Comparison of ENCODE assay signal across 8 cellular contexts in the genomic region with DNA sequence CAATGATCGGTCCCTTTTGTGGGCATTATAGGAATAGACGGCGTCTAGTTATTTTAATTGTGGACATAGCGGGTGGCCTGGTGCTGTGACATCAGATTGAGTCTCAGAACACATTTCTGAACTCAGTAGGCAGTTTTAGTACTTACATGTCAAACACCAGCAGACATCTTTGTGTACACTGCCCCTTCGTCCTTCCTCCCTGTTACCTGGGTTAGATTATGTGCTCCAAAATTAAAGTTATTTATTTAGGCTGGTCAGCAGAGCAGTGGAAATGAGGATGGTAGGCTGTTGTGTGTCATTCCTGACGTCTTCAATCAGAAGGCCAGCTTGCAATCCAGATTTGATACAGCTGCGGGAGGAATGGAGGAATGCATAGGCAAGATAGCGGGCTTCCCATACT. TPM values are rescaled to one million over a fixed set of nuclear protein-coding genes. Genes with fewer than 3 reads are reported as not detected.
DNase-seq lines count a peak whose midpoint lies in the region; ATAC-seq and TF ChIP-seq lines count a peak whose summit lies in the region.

No MANE protein-coding gene starts in this region.

- DNase-seq in CD4-positive, alpha-beta memory T cell: no peak
- DNase-seq in RKO (ENCODE audit: low spot score) (peak; percentile 28), fibroblast of pulmonary artery (ENCODE audit: low read depth) (peak; percentile 66), trophoblast cell (peak in 1 of 2 donors; percentile 79), NCI-H748 (lab: John Stamatoyannopoulos, UW; ENCODE audit: unreplicated experiment) (no peak), HuH-7 (ENCODE audit: low spot score) (no peak)

- TF ChIP-seq CTCF in fibroblast of pulmonary artery (IDR thresholded peaks at IDR 0.05; ENCODE audit: low read length, missing control alignments): no peak

- ATAC-seq in HG02973 (IDR thresholded peaks at IDR 0.05; ENCODE audit: unreplicated experiment) (no peak), GM21529 (IDR thresholded peaks at IDR 0.05; ENCODE audit: unreplicated experiment) (no peak)

- CTCF ChIA-PET in CD4-positive, alpha-beta memory T cell (lab: Charles Lee; ENCODE audit: partially characterized antibody): no interaction called here

- peaks cover 24% of the 10 kb centered on the region for H3K4me1 ChIP-seq in CD4-positive, alpha-beta memory T cell (ENCODE audit: insufficient read depth, low read length)
- peaks cover 12 to 17% of the 10 kb centered on the region in 2 experiments for H3K4me1 ChIP-seq in trophoblast cell (ENCODE audit: control insufficient read depth in 1 of 2, insufficient read depth in 2 of 2, low read length in 2 of 2)

- H3K14ac ChIP-seq in trophoblast cell (ENCODE audit: low read length): peak overlapping the region; percentile 32

- no peak overlapping the region for H3K4me3 ChIP-seq in CD4-positive, alpha-beta memory T cell (ENCODE audit: low read length in 2 of 2)
- peak overlapping the region; percentile 93 for H3K4me3 ChIP-seq in fibroblast of pulmonary artery (replicated peaks; ENCODE audit: low read depth, low read length)
- H3K4me3 ChIP-seq in trophoblast cell (ENCODE audit: low read depth, low read length): no peak overlapping the region

- H2AFZ ChIP-seq in trophoblast cell (ENCODE audit: insufficient read depth, low read length, poor library complexity): no peak overlapping the region

- no peak overlapping the region for H3K27ac ChIP-seq in CD4-positive, alpha-beta memory T cell (ENCODE audit: low read depth, low read length)
- H3K27ac ChIP-seq in trophoblast cell (ENCODE audit: low read depth, low read length): peak overlapping the region; percentile 96

- peak overlapping the region; percentile 88 for H3K4ac ChIP-seq in trophoblast cell (ENCODE audit: low read depth, low read length)

- no peaks in the 10 kb centered on the region for H3K9me3 ChIP-seq in CD4-positive, alpha-beta memory T cell (ENCODE audit: control insufficient read depth in 1 of 2, low read length in 2 of 2)
- no peaks in the 10 kb centered on the region for H3K9me3 ChIP-seq in trophoblast cell (ENCODE audit: insufficient read depth, low read depth, low read length)

- H3K4me1 Mint-ChIP-seq in CD4-positive, alpha-beta memory T cell: peaks cover 15 to 44% (median 21%) of the 10 kb centered on the region in 4 donors

- no CpG with 5 or more reads among the region's 8 CpGs for WGBS in trophoblast cell (ENCODE audit: extremely low coverage, insufficient coverage, insufficient read length)

- no peak overlapping the region for H4K12ac ChIP-seq in trophoblast cell (ENCODE audit: low read depth, low read length)

- H3K27me3 ChIP-seq in CD4-positive, alpha-beta memory T cell (ENCODE audit: insufficient read depth, low read length): peaks cover 12% of the 10 kb centered on the region
- H3K27me3 ChIP-seq in trophoblast cell (ENCODE audit: insufficient read depth, low read length): no peaks in the 10 kb centered on the region

- H3K18ac ChIP-seq in trophoblast cell (ENCODE audit: low read length): no peak overlapping the region

- peak overlapping the region; percentile 77 for H3K4me2 ChIP-seq in trophoblast cell (ENCODE audit: low read length)

- H3K27ac Mint-ChIP-seq in CD4-positive, alpha-beta memory T cell: no peak overlapping the region

- H3K36me3 Mint-ChIP-seq in CD4-positive, alpha-beta memory T cell: peaks cover 0 to 9% of the 10 kb centered on the region in 2 donors

- peak overlapping the region; percentile 22 for H4K8ac ChIP-seq in trophoblast cell (ENCODE audit: low read depth, low read length)

- H3K79me2 ChIP-seq in trophoblast cell (ENCODE audit: control insufficient read depth, insufficient read depth, low read length, poor library complexity): peaks cover 39% of the 10 kb centered on the region

- POLR2A ChIA-PET in CD4-positive, alpha-beta memory T cell (lab: Charles Lee; ENCODE audit: partially characterized antibody): no interaction called here

- H3K79me1 ChIP-seq in trophoblast cell (ENCODE audit: low read length): peaks cover 51% of the 10 kb centered on the region

- H2BK5ac ChIP-seq in trophoblast cell (ENCODE audit: low read depth, low read length, poor library complexity): peak overlapping the region; percentile 97

- H3K4me3 Mint-ChIP-seq in CD4-positive, alpha-beta memory T cell: peak overlapping the region in 7 of 8 donors; percentile 9 to 85 (median 55)

- no peaks in the 10 kb centered on the region for H3K36me3 ChIP-seq in CD4-positive, alpha-beta memory T cell (ENCODE audit: insufficient read depth, low read length)
- H3K36me3 ChIP-seq in trophoblast cell (ENCODE audit: control insufficient read depth in 1 of 2, insufficient read depth in 2 of 2, low read length in 2 of 2): no peaks in the 10 kb centered on the region

- no peak overlapping the region for H3K9ac ChIP-seq in trophoblast cell (ENCODE audit: low read length)

- H2AK5ac ChIP-seq in trophoblast cell (ENCODE audit: low read length): no peak overlapping the region

- H2BK120ac ChIP-seq in trophoblast cell (ENCODE audit: insufficient read depth, low read length, poor library complexity): peak overlapping the region; percentile 58

- peak overlapping the region; percentile 94 for H4K91ac ChIP-seq in trophoblast cell (ENCODE audit: low read depth, low read length)

- H3K9me3 Mint-ChIP-seq in CD4-positive, alpha-beta memory T cell: no peaks in the 10 kb centered on the region

- intact Hi-C loops in CD4-positive, alpha-beta memory T cell (cut with micrococcal nuclease): loop anchor here (5.0 kb wide), 1 partner anchor 429 kb away; no protein-coding TSS in a partner anchor

- H2BK12ac ChIP-seq in trophoblast cell (ENCODE audit: low read length): no peak overlapping the region

- no peak overlapping the region for H3K23ac ChIP-seq in trophoblast cell (ENCODE audit: low read length)

- peaks cover 18 to 20% of the 10 kb centered on the region in 2 donors for H3K27me3 Mint-ChIP-seq in CD4-positive, alpha-beta memory T cell

RNA-seq across cellular contexts. Expression of a gene that starts 3.7 kb away (rescaled TPM):
- 1 to 10 TPM; 2.3 to 3.2 TPM for total RNA-seq in CD4-positive, alpha-beta memory T cell
- 1 to 10 TPM in 1 of 2 donors, under 1 TPM in 1; 0.16 to 1.3 TPM for polyA plus RNA-seq in CD4-positive, alpha-beta memory T cell
- 83.7 and 89.6 TPM in 2 replicates for polyA plus RNA-seq in trophoblast cell (2013)

Comparison
In these comparisons a context has a peak if more than half of its experiments do, and no peak if none do; other contexts are left out.
1. DNase-seq: peak in RKO (single experiment) and fibroblast of pulmonary artery (single experiment); none in CD4-positive, alpha-beta memory T cell (0 of 5), NCI-H748 (single experiment) and HuH-7 (single experiment).